Comparison of ENCODE assay signal across 1 cellular context in genomic region chr2:200608341-200609026, GRCh38.
TF ChIP-seq lines count a peak whose summit lies in the region.

No MANE protein-coding gene starts in this region.

TF ChIP-seq in A549, 52 proteins besides CTCF, POLR2A, EP300 and RAD21:
- no peak for TF ChIP-seq E2F6 (IDR thresholded peaks at IDR 0.05; ENCODE audit: borderline replicate concordance, low read depth)
- no peak for TF ChIP-seq NPAS2 (CRISPR knock-in tag; IDR thresholded peaks at IDR 0.05; ENCODE audit: borderline replicate concordance)
- TF ChIP-seq MAZ (IDR thresholded peaks at IDR 0.05; ENCODE audit: borderline replicate concordance, low read depth, low read length), result no peak
